ENCODE assay signal across 8 cellular contexts in the genomic region with DNA sequence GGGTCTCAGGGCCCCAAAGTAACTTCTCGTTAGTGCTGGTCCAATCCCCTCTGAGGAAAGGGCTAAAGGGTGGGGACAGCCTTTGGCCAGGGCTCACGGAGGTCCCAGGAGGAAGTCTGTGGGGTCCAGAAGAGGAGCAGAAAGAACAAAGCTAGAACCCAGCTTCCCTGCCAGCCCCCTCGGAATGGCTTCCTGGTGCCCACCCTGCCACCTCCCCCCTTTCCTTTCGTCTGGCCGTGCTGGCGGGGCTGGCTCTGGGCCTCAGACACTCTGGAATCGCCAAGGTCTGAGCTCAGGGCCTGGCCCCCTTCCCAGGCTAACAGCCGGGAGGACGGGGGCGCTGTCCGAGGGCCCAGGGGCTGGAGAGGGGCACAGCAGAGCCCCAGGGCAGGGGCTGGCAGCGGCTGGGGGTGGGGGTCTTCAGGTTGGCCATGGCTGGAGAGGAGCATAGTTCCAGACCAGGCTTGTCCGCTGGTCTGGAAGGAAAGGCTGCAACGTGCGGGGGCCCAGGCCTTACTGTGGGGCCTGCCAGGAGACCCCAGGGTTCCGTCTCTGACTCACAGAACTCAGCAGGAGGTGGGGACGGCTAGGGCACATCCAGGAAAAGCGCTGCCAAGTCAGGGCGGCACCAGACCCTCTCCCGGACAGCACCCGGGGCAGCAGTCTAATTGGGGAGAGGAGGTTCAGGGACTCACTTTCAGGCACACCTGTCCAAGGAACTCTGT. TPM values are rescaled to one million over a fixed set of nuclear protein-coding genes. Genes with fewer than 3 reads are reported as not detected.
DNase-seq lines count a peak whose midpoint lies in the region; ATAC-seq and TF ChIP-seq lines count a peak whose summit lies in the region.

No MANE protein-coding gene starts in this region.

- no peak for DNase-seq in AG04449 (ENCODE audit: low read depth, low spot score)
- no peak for DNase-seq in MM.1S
- DNase-seq in coronary artery (ENCODE audit: low spot score): peak; percentile 90
- peak; percentile 38 to 75 (median 66) for DNase-seq in mucosa of descending colon
- DNase-seq in vagina (ENCODE audit: extremely low spot score in 2 of 2): no peak
- no peak for DNase-seq in SW 1271 (lab: John Stamatoyannopoulos, UW)
- DNase-seq in NCI-H1930 (lab: John Stamatoyannopoulos, UW): no peak

- peak overlapping the region; percentile 79 for H3K4me2 ChIP-seq in MM.1S (ENCODE audit: low read depth, low read length)

- H3K9ac ChIP-seq in MM.1S (ENCODE audit: low read length): peak overlapping the region; percentile 65; the same call in 1 of the 2 replicates

- H3K36me3 ChIP-seq in MM.1S (replicated peaks; ENCODE audit: insufficient read depth, low read length) (no peaks in the 10 kb centered on the region), mucosa of descending colon (ENCODE audit: low read depth) (no peaks in the 10 kb centered on the region), vagina (no peaks in the 10 kb centered on the region)

- H4K20me1 ChIP-seq in MM.1S (ENCODE audit: insufficient read depth, low read length): no peaks in the 10 kb centered on the region

- no peaks in the 10 kb centered on the region for H3K9me2 ChIP-seq in MM.1S (replicated peaks; ENCODE audit: insufficient read depth, low read length)

- ATAC-seq in mucosa of descending colon (peak; percentile 2), GM19397 (IDR thresholded peaks at IDR 0.05; ENCODE audit: unreplicated experiment) (no peak)

- peak overlapping the region; percentile 69 for H3K4me3 ChIP-seq in AG04449 (ENCODE audit: low read depth, low read length)
- peak overlapping the region; percentile 59 for H3K4me3 ChIP-seq in MM.1S (ENCODE audit: low read length)
- H3K4me3 ChIP-seq in coronary artery: peak overlapping the region; percentile 82
- H3K4me3 ChIP-seq in mucosa of descending colon: no peak overlapping the region
- peak overlapping the region; percentile 62 to 90 for H3K4me3 ChIP-seq in vagina

- POLR2A ChIA-PET in AG04449 (lab: Yijun Ruan, JAX): interaction anchor here (0.6 to 3.3 kb wide), 6 partner anchors 11 to 56 kb away, joined by 3 to 15 read pairs (median 4); partner anchors contain the start of genes FAM89B, MAP3K11 and ZNRD2

- H3K27me3 ChIP-seq in MM.1S (replicated peaks; ENCODE audit: insufficient read depth, low read length): no peaks in the 10 kb centered on the region
- H3K27me3 ChIP-seq in vagina: no peaks in the 10 kb centered on the region

- H3K9me3 ChIP-seq in MM.1S (replicated peaks; ENCODE audit: insufficient read depth, low read length) (no peaks in the 10 kb centered on the region), mucosa of descending colon (no peaks in the 10 kb centered on the region), vagina (no peaks in the 10 kb centered on the region)

- H3F3A ChIP-seq in MM.1S (ENCODE audit: insufficient read depth, low read length): peaks cover 15% of the 10 kb centered on the region; the same call in 1 of the 2 replicates

- TF ChIP-seq CTCF in AG04449 (IDR thresholded peaks at IDR 0.05; ENCODE audit: insufficient read depth, low read length, missing control alignments): no peak
- TF ChIP-seq CTCF in MM.1S (IDR thresholded peaks at IDR 0.05; ENCODE audit: low read length): no peak
- TF ChIP-seq CTCF in coronary artery (IDR thresholded peaks at IDR 0.05): no peak
- TF ChIP-seq CTCF in mucosa of descending colon (IDR thresholded peaks at IDR 0.05): no peak
- TF ChIP-seq CTCF in vagina (IDR thresholded peaks at IDR 0.05): no peak

- H3K4me1 ChIP-seq in MM.1S (ENCODE audit: low read length): 0 out of 2 replicates have a peak, but pooled peaks cover 5% of the 10 kb centered on the region
- peaks cover 25% of the 10 kb centered on the region for H3K4me1 ChIP-seq in mucosa of descending colon (ENCODE audit: low read depth)
- peaks cover 65% of the 10 kb centered on the region for H3K4me1 ChIP-seq in vagina

- TF ChIP-seq POLR2A in vagina (IDR thresholded peaks at IDR 0.05): no peak

- intact Hi-C loops in mucosa of descending colon (cut with DNase I, micrococcal nuclease) (no loop called here), vagina (cut with DNase I) (no loop called here)

- peak overlapping the region; percentile 78 for H2AFZ ChIP-seq in MM.1S (ENCODE audit: low read length)

- H3K27ac ChIP-seq in MM.1S (ENCODE audit: low read length) (no peak overlapping the region), coronary artery (peak overlapping the region; percentile 97 to 99), vagina (peak overlapping the region; percentile 98)

- CTCF ChIA-PET in AG04449 (lab: Yijun Ruan, JAX): interaction anchor here (2.0 to 16.3 kb wide), 4 partner anchors 12 to 35 kb away, joined by 9 to 207 read pairs (median 46); partner anchors contain the start of genes EHBP1L1, FAM89B and ZNRD2

- no peaks in the 10 kb centered on the region for H3K79me2 ChIP-seq in MM.1S (ENCODE audit: low read length)

RNA-seq across cellular contexts. Expression of gene LTBP3, which starts 0.8 kb away (rescaled TPM):
- 100 to 1,000 TPM in 1 of 3 donors, 10 to 100 TPM in 2; 22.6 to 133 (median 36.7) TPM for total RNA-seq in mucosa of descending colon
- total RNA-seq in vagina: 246 TPM

RNA-seq across cellular contexts. Expression of gene ZNRD2, which starts 11.3 kb away (rescaled TPM):
- 10 to 100 TPM; 20.9 to 24.6 (median 21.0) TPM for total RNA-seq in mucosa of descending colon
- 68.5 TPM for total RNA-seq in vagina

RNA-seq across cellular contexts. Expression of gene FAM89B, which starts 13.4 kb away (rescaled TPM):
- total RNA-seq in mucosa of descending colon (10 to 100 TPM; 26.4 to 61.2 (median 28.5) TPM), vagina (62.4 TPM)

RNA-seq across cellular contexts. Expression of gene EHBP1L1, which starts 16.9 kb away (rescaled TPM):
- total RNA-seq in mucosa of descending colon (100 to 1,000 TPM in 1 of 3 donors, 10 to 100 TPM in 2; 65.8 to 208 (median 65.9) TPM), vagina (123 TPM)

RNA-seq across cellular contexts. Expression of gene SCYL1, which starts 34.1 kb away (rescaled TPM):
- total RNA-seq in mucosa of descending colon (10 to 100 TPM; 60.1 to 77.4 (median 60.3) TPM), vagina (77.3 TPM)

Comparison
In these comparisons a context has a peak if more than half of its experiments do, and no peak if none do; other contexts are left out.
1. DNase-seq: peak in coronary artery (single experiment) and mucosa of descending colon (3 of 3); none in AG04449 (single experiment), MM.1S (single experiment), vagina (0 of 2), SW 1271 (0 of 2) and NCI-H1930 (0 of 2).